Comparison of ENCODE assay signal across 1 cellular context in the genomic region with DNA sequence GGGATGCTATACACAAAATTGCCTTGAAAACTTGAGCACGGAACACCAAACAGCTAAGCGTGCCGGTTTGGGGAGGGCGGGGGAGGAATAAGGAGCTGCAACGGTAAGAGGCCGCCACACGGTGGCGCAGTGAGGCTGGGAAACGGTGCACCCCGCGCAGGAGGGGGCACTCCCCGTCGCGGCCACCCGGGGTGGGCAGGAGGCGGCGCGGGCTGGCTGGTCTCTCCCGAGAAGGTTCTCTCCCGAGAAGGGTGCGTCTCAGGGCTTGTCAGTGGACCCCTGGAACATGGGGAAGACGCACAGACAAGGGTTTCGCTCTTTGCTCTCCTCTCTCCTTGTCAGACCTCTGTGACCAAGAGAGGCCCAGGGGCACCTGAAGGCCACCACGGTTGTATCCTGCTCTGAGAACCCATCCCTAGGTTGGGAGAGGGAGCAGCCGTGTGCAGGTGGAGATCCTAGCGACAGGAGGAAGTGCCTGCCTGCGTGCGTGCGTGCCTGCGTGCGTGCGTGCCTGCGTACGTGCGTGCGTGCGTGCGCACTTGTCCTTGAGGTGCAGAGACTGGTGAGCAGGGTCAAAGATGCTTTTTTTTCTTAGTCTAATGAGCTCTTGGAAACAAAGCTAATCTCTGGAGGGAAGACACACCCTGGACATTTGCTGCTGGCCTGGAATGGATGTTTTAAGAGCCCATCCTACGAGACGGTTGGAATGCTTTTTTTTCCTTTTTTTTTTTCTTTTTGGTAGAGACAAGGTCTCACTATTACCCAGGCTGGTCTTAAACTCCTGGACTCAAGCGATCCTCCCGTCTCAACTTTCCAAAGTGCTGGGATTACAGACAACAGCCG.
TF ChIP-seq lines count a peak whose summit lies in the region.

No MANE protein-coding gene starts in this region.

TF ChIP-seq in WTC11, 78 proteins besides CTCF, POLR2A, EP300 and RAD21 (continued from another document):
- TF ChIP-seq, protein P1, sequence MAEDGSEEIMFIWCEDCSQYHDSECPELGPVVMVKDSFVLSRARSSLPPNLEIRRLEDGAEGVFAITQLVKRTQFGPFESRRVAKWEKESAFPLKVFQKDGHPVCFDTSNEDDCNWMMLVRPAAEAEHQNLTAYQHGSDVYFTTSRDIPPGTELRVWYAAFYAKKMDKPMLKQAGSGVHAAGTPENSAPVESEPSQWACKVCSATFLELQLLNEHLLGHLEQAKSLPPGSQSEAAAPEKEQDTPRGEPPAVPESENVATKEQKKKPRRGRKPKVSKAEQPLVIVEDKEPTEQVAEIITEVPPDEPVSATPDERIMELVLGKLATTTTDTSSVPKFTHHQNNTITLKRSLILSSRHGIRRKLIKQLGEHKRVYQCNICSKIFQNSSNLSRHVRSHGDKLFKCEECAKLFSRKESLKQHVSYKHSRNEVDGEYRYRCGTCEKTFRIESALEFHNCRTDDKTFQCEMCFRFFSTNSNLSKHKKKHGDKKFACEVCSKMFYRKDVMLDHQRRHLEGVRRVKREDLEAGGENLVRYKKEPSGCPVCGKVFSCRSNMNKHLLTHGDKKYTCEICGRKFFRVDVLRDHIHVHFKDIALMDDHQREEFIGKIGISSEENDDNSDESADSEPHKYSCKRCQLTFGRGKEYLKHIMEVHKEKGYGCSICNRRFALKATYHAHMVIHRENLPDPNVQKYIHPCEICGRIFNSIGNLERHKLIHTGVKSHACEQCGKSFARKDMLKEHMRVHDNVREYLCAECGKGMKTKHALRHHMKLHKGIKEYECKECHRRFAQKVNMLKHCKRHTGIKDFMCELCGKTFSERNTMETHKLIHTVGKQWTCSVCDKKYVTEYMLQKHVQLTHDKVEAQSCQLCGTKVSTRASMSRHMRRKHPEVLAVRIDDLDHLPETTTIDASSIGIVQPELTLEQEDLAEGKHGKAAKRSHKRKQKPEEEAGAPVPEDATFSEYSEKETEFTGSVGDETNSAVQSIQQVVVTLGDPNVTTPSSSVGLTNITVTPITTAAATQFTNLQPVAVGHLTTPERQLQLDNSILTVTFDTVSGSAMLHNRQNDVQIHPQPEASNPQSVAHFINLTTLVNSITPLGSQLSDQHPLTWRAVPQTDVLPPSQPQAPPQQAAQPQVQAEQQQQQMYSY (CRISPR knock-in tag; IDR thresholded peaks at IDR 0.05), result no peak
- TF ChIP-seq OVOL2 (CRISPR knock-in tag; IDR thresholded peaks at IDR 0.05; ENCODE audit: borderline replicate concordance) (no peak), JUN (CRISPR knock-in tag; IDR thresholded peaks at IDR 0.05) (no peak)
- TF ChIP-seq, protein P2, sequence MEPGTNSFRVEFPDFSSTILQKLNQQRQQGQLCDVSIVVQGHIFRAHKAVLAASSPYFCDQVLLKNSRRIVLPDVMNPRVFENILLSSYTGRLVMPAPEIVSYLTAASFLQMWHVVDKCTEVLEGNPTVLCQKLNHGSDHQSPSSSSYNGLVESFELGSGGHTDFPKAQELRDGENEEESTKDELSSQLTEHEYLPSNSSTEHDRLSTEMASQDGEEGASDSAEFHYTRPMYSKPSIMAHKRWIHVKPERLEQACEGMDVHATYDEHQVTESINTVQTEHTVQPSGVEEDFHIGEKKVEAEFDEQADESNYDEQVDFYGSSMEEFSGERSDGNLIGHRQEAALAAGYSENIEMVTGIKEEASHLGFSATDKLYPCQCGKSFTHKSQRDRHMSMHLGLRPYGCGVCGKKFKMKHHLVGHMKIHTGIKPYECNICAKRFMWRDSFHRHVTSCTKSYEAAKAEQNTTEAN (CRISPR knock-in tag; IDR thresholded peaks at IDR 0.05), result no peak
